1 cellular context compared by ENCODE assay signal in genomic region chr3:30258426-30259392, GRCh38.
A peak's percentile ranks its signal among the peaks of the same experiment; 100 is the strongest.
TF ChIP-seq lines count a peak whose summit lies in the region.

No MANE protein-coding gene starts in this region.

TF ChIP-seq in HepG2, 621 proteins besides CTCF, POLR2A, EP300 and RAD21 (continued from another document and continues in another):
- TF ChIP-seq ONECUT2 (CRISPR knock-in tag; IDR thresholded peaks at IDR 0.05) (no peak), THRA (CRISPR knock-in tag; IDR thresholded peaks at IDR 0.05; ENCODE audit: borderline replicate concordance) (peak; percentile 83; the same call in 1 of the 2 replicates), ZNF574 (CRISPR knock-in tag; IDR thresholded peaks at IDR 0.05) (peak; percentile 72; the same call in 1 of the 2 replicates), ZFAT (CRISPR knock-in tag; conservative IDR thresholded peaks at IDR 0.05) (no peak), ZSCAN29 (CRISPR knock-in tag; conservative IDR thresholded peaks at IDR 0.05) (no peak; the same call in 1 of the 2 replicates), FOXA3 (CRISPR knock-in tag; IDR thresholded peaks at IDR 0.05) (peak; percentile 99), ZNF781 (CRISPR knock-in tag; IDR thresholded peaks at IDR 0.05; ENCODE audit: borderline replicate concordance, not compliant biosample characterization) (peak; percentile 91), NR2C2 (CRISPR knock-in tag; IDR thresholded peaks at IDR 0.05; ENCODE audit: borderline replicate concordance) (0 out of 2 replicates have a peak, but pooled peaks have one; percentile 55), ZBTB49 (CRISPR knock-in tag; IDR thresholded peaks at IDR 0.05; ENCODE audit: borderline replicate concordance) (no peak), TOPORS (CRISPR knock-in tag; IDR thresholded peaks at IDR 0.05) (0 out of 2 replicates have a peak, but pooled peaks have one; percentile 27), ZNF44 (CRISPR knock-in tag; IDR thresholded peaks at IDR 0.05) (0 out of 2 replicates have a peak, but pooled peaks have one; percentile 43), ZMYM3 (CRISPR knock-in tag; IDR thresholded peaks at IDR 0.05) (peak; percentile 91; the same call in 1 of the 2 replicates), ZBTB7B (CRISPR knock-in tag; IDR thresholded peaks at IDR 0.05) (peak; percentile 75; the same call in 1 of the 2 replicates), KLF12 (CRISPR knock-in tag; IDR thresholded peaks at IDR 0.05; ENCODE audit: borderline replicate concordance) (no peak), ZNF205 (CRISPR knock-in tag; IDR thresholded peaks at IDR 0.05) (peak; percentile 77), NCOR1 (IDR thresholded peaks at IDR 0.05; ENCODE audit: borderline replicate concordance, low read length) (peak; percentile 92), ZNF678 (CRISPR knock-in tag; IDR thresholded peaks at IDR 0.05) (no peak), ATF7 (IDR thresholded peaks at IDR 0.05) (0 out of 2 replicates have a peak, but pooled peaks have one; percentile 27), ATF7 (CRISPR knock-in tag; IDR thresholded peaks at IDR 0.05) (peak; percentile 85; the same call in 1 of the 2 replicates), TFDP2 (CRISPR knock-in tag; IDR thresholded peaks at IDR 0.05) (peak; percentile 14; the same call in 1 of the 2 replicates), IRX3 (CRISPR knock-in tag; IDR thresholded peaks at IDR 0.05; ENCODE audit: borderline replicate concordance, low read depth) (peak; percentile 59; the same call in 1 of the 2 replicates), BHLHE40 (IDR thresholded peaks at IDR 0.05; ENCODE audit: low read length) (no peak; the same call in 1 of the 2 replicates), ZFP36L1 (CRISPR knock-in tag; IDR thresholded peaks at IDR 0.05) (peak; percentile 78; the same call in 1 of the 2 replicates), CBX5 (CRISPR knock-in tag; IDR thresholded peaks at IDR 0.05; ENCODE audit: borderline replicate concordance) (peak; percentile 97; the same call in 1 of the 2 replicates), NR2F2 (IDR thresholded peaks at IDR 0.05; ENCODE audit: borderline replicate concordance, low read depth) (peak; percentile 92), STAT6 (CRISPR knock-in tag; IDR thresholded peaks at IDR 0.05; ENCODE audit: borderline replicate concordance) (peak; percentile 97), HMG20B (CRISPR knock-in tag; conservative IDR thresholded peaks at IDR 0.05) (peak; percentile 86), KDM6A (CRISPR knock-in tag; IDR thresholded peaks at IDR 0.05; ENCODE audit: low read depth) (peak; percentile 98), ZNF7 (CRISPR knock-in tag; IDR thresholded peaks at IDR 0.05) (peak; percentile 68), ZNF691 (CRISPR knock-in tag; IDR thresholded peaks at IDR 0.05; ENCODE audit: borderline replicate concordance, low read depth) (no peak), PBX3 (CRISPR knock-in tag; IDR thresholded peaks at IDR 0.05; ENCODE audit: borderline replicate concordance) (no peak), FOXC1 (CRISPR knock-in tag; IDR thresholded peaks at IDR 0.05; ENCODE audit: borderline replicate concordance) (peak; percentile 76; the same call in 1 of the 2 replicates), KMT2B (CRISPR knock-in tag; IDR thresholded peaks at IDR 0.05) (peak; percentile 43; the same call in 1 of the 2 replicates), ZNF318 (CRISPR knock-in tag; IDR thresholded peaks at IDR 0.05) (no peak), ZNF577 (CRISPR knock-in tag; IDR thresholded peaks at IDR 0.05; ENCODE audit: borderline replicate concordance, low read depth) (no peak), ZMYM4 (CRISPR knock-in tag; IDR thresholded peaks at IDR 0.05) (peak; percentile 99), PITX1 (CRISPR knock-in tag; IDR thresholded peaks at IDR 0.05) (peak; percentile 99), ZSCAN22 (CRISPR knock-in tag; IDR thresholded peaks at IDR 0.05) (no peak)
